In the genomic region with DNA sequence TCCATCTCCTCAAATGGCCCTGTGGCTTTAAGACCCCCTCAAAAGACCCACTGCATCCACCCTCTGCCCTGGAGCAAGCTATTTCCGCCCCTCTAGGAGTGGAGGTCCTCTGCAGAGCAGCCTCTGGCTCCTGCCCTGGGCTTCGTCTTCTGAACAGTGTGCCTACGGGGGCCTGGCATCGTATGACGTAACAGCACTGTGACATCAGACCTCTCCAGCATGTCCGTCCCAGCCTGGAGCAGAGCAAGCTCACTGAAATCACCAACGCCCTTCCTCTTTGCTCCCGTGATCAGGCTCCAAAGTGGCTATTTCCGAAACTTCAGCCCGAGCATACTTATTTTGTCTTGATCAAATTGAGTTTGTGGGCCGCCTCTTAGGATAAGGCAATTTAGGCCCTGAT, we compare ENCODE assay signal across 29 cellular contexts.
"Had no signal": no experiment of that assay in that cellular context is flagged by ENCODE, and none has a peak within 500 bp of the region (broad histone marks: within the 10 kb centered on the region; RNA-seq: fewer than 3 reads in every experiment).

No MANE protein-coding gene starts in this region.

- H2AFZ ChIP-seq: hepatocyte had no signal

- DNase-seq: colonic mucosa; effector CD8-positive, alpha-beta T cell; endodermal cell; foreskin fibroblast; heart left ventricle; left cardiac atrium; left lung; mesendoderm; naive thymus-derived CD8-positive, alpha-beta T cell; nephron progenitor cell; occipital lobe; pancreas; stimulated activated CD4-positive, alpha-beta T cell treated with anti-CD3 and anti-CD28 coated beads, Interleukin-12 subunit alpha, Interleukin-12 subunit beta, amount 100 ng/mL, for 4 hours; stimulated activated CD4-positive, alpha-beta T cell treated with anti-CD3 and anti-CD28 coated beads, Interleukin-1b, Interleukin-23, amount 100 ng/mL, for 48 hours; stimulated activated CD4-positive, alpha-beta T cell treated with anti-CD3 and anti-CD28 coated beads, Interleukin-4, amount 100 ng/mL, for 24 hours; stimulated activated naive CD8-positive, alpha-beta T cell treated with anti-CD3 and anti-CD28 coated beads, Interleukin-15, Interleukin-2, amounts not matched to agents 100 U/mL and 50 U/mL, for 24 hours; substantia nigra; testis; tibial artery had no signal

- FAIRE-seq: pancreas had no signal

- H3K27me3 ChIP-seq: colonic mucosa, gastroesophageal sphincter, hepatocyte, left lung, pancreas, testis, tibial artery had no signal

- H3K36me3 Mint-ChIP-seq: naive thymus-derived CD8-positive, alpha-beta T cell; stimulated activated effector memory CD8-positive, alpha-beta T cell treated with anti-CD3 and anti-CD28 coated beads, Interleukin-12 subunit alpha, Interleukin-12 subunit beta, amount 100 ng/mL, for 72 hours; type B pancreatic cell had no signal

- H3K4me3 Mint-ChIP-seq: dendritic cell treated with granulocyte-macrophage colony-stimulating factor and Interleukin-4, amounts not matched to agents 40 ng/mL and 50 ng/mL, for 4 days; endodermal cell; naive thymus-derived CD8-positive, alpha-beta T cell; nephron progenitor cell; stimulated activated effector memory CD8-positive, alpha-beta T cell treated with anti-CD3 and anti-CD28 coated beads, Interleukin-12 subunit alpha, Interleukin-12 subunit beta, amount 100 ng/mL, for 72 hours; type B pancreatic cell had no signal

- H3K27ac Mint-ChIP-seq: dendritic cell treated with granulocyte-macrophage colony-stimulating factor and Interleukin-4, amounts not matched to agents 40 ng/mL and 50 ng/mL, for 4 days; endodermal cell; naive thymus-derived CD8-positive, alpha-beta T cell; nephron progenitor cell; progenitor cell of endocrine pancreas; stimulated activated effector memory CD8-positive, alpha-beta T cell treated with anti-CD3 and anti-CD28 coated beads, Interleukin-12 subunit alpha, Interleukin-12 subunit beta, amount 100 ng/mL, for 72 hours; type B pancreatic cell had no signal

- ATAC-seq: esophagus mucosa; gastroesophageal sphincter; heart left ventricle; left cardiac atrium; left lung; naive thymus-derived CD8-positive, alpha-beta T cell; pancreas; sciatic nerve; stimulated activated effector memory CD8-positive, alpha-beta T cell treated with anti-CD3 and anti-CD28 coated beads, Interleukin-12 subunit alpha, Interleukin-12 subunit beta, amount 100 ng/mL, for 72 hours; stimulated activated naive CD8-positive, alpha-beta T cell treated with anti-CD3 and anti-CD28 coated beads, Interleukin-15, Interleukin-2, amounts not matched to agents 100 U/mL and 50 U/mL, for 24 hours had no signal

- H3K4me2 ChIP-seq: hepatocyte, smooth muscle cell had no signal

- H3K4me1 ChIP-seq: colonic mucosa, gastroesophageal sphincter, heart left ventricle, left lung, pancreas, tibial artery had no signal

- H3K9me3 Mint-ChIP-seq: dendritic cell treated with granulocyte-macrophage colony-stimulating factor and Interleukin-4, amounts not matched to agents 40 ng/mL and 50 ng/mL, for 4 days; endodermal cell; naive thymus-derived CD8-positive, alpha-beta T cell; nephron progenitor cell; stimulated activated effector memory CD8-positive, alpha-beta T cell treated with anti-CD3 and anti-CD28 coated beads, Interleukin-12 subunit alpha, Interleukin-12 subunit beta, amount 100 ng/mL, for 72 hours had no signal

- H3K36me3 ChIP-seq: colonic mucosa, gastroesophageal sphincter, heart left ventricle, left lung, pancreas, tibial artery had no signal

- H3K27ac ChIP-seq: colonic mucosa, epithelial cell of prostate, gastroesophageal sphincter, heart left ventricle, hepatocyte, left lung, pancreas, testis, tibial artery had no signal

- H3K4me3 ChIP-seq: colonic mucosa, gastroesophageal sphincter, heart left ventricle, hepatocyte, left lung, pancreas, smooth muscle cell, testis, tibial artery had no signal

- H3K9me3 ChIP-seq: colonic mucosa, gastroesophageal sphincter, heart left ventricle, left lung, pancreas, testis, tibial artery had no signal
